Comparison of ENCODE assay signal across 1 cellular context in the genomic region with DNA sequence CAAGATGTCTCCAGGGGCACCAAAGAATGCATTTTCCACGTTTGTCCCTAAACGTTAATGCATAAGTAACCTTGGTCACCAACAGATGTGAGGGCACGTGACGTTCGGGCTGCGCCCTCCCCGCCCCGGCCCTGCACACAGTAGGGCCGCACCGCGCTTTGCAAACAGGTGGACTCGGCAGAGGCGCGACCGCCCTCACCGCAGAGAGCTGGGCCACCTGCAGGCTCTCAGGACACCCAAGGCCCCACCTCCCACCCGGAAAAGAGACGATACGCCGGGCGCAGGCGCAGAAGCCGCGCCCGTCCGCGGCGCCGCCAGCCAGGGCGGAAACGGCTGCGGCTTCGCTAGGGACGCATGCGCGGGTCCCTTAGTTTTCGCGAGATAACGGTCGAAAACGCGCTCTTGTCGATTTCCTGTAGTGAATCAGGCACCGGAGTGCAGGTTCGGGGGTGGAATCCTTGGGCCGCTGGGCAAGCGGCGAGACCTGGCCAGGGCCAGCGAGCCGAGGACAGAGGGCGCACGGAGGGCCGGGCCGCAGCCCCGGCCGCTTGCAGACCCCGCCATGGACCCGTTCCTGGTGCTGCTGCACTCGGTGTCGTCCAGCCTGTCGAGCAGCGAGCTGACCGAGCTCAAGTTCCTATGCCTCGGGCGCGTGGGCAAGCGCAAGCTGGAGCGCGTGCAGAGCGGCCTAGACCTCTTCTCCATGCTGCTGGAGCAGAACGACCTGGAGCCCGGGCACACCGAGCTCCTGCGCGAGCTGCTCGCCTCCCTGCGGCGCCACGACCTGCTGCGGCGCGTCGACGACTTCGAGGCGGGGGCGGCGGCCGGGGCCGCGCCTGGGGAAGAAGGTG.
TF ChIP-seq lines count a peak whose summit lies in the region.

A gene with protein sequence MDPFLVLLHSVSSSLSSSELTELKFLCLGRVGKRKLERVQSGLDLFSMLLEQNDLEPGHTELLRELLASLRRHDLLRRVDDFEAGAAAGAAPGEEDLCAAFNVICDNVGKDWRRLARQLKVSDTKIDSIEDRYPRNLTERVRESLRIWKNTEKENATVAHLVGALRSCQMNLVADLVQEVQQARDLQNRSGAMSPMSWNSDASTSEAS (plus strand): TSS at position 399 of the 851 bp plus-strand sequence. CDS start 164 bp downstream, at position 563.

TF ChIP-seq in HepG2, 621 proteins besides CTCF, POLR2A, EP300 and RAD21 (continued from another document):
- TF ChIP-seq, protein P1, sequence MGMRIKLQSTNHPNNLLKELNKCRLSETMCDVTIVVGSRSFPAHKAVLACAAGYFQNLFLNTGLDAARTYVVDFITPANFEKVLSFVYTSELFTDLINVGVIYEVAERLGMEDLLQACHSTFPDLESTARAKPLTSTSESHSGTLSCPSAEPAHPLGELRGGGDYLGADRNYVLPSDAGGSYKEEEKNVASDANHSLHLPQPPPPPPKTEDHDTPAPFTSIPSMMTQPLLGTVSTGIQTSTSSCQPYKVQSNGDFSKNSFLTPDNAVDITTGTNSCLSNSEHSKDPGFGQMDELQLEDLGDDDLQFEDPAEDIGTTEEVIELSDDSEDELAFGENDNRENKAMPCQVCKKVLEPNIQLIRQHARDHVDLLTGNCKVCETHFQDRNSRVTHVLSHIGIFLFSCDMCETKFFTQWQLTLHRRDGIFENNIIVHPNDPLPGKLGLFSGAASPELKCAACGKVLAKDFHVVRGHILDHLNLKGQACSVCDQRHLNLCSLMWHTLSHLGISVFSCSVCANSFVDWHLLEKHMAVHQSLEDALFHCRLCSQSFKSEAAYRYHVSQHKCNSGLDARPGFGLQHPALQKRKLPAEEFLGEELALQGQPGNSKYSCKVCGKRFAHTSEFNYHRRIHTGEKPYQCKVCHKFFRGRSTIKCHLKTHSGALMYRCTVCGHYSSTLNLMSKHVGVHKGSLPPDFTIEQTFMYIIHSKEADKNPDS (CRISPR knock-in tag; IDR thresholded peaks at IDR 0.05) = no peak
- TF ChIP-seq, protein P2, sequence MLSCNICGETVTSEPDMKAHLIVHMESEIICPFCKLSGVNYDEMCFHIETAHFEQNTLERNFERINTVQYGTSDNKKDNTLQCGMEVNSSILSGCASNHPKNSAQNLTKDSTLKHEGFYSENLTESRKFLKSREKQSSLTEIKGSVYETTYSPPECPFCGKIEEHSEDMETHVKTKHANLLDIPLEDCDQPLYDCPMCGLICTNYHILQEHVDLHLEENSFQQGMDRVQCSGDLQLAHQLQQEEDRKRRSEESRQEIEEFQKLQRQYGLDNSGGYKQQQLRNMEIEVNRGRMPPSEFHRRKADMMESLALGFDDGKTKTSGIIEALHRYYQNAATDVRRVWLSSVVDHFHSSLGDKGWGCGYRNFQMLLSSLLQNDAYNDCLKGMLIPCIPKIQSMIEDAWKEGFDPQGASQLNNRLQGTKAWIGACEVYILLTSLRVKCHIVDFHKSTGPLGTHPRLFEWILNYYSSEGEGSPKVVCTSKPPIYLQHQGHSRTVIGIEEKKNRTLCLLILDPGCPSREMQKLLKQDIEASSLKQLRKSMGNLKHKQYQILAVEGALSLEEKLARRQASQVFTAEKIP (CRISPR knock-in tag; IDR thresholded peaks at IDR 0.05; ENCODE audit: borderline replicate concordance) = no peak
